16 cellular contexts compared by ENCODE assay signal in genomic region chr9:33304367-33304766, GRCh38.
"Had no signal": no experiment of that assay in that cellular context is flagged by ENCODE, and none has a peak within 500 bp of the region (broad histone marks: within the 10 kb centered on the region; RNA-seq: fewer than 3 reads in every experiment).

No MANE protein-coding gene starts in this region.

- H3K27ac ChIP-seq: brain microvascular endothelial cell, hepatocyte, testis had no signal

- H3K4me2 ChIP-seq: hepatocyte had no signal

- H3K4me1 Mint-ChIP-seq: nephron progenitor cell had no signal

- H2AFZ ChIP-seq: hepatocyte had no signal

- H3K4me3 ChIP-seq: hepatocyte, testis had no signal

- ATAC-seq: activated CD4-positive, CD25-positive, alpha-beta regulatory T cell treated with anti-CD3 and anti-CD28 coated beads, Interleukin-2, amount 50 U/mL, for 24 hours; activated CD8-positive, alpha-beta memory T cell treated with anti-CD3 and anti-CD28 coated beads, Interleukin-2, amount 10 ng/mL, durations not matched to agents 7 days and 5 days; stimulated activated naive CD8-positive, alpha-beta T cell treated with anti-CD3 and anti-CD28 coated beads, Interleukin-15, amount 100 ng/mL, for 72 hours had no signal

- H3K27me3 ChIP-seq: brain microvascular endothelial cell, hepatocyte, testis had no signal

- H3K9me3 ChIP-seq: testis had no signal

- H3K4me3 Mint-ChIP-seq: activated CD8-positive, alpha-beta memory T cell treated with anti-CD3 and anti-CD28 coated beads, Interleukin-2, amount 10 ng/mL, durations not matched to agents 7 days and 5 days; activated T-cell treated with anti-CD3 and anti-CD28 coated beads, Interleukin-2, amount 50 U/mL, for 24 hours; dendritic cell treated with granulocyte-macrophage colony-stimulating factor and Interleukin-4, amounts not matched to agents 40 ng/mL and 50 ng/mL, for 4 days; nephron progenitor cell; stimulated activated naive CD8-positive, alpha-beta T cell treated with anti-CD3 and anti-CD28 coated beads, Interleukin-15, amount 100 ng/mL, for 72 hours had no signal

- H3K27ac Mint-ChIP-seq: activated CD8-positive, alpha-beta memory T cell treated with anti-CD3 and anti-CD28 coated beads, Interleukin-2, amount 10 ng/mL, durations not matched to agents 7 days and 5 days; dendritic cell treated with granulocyte-macrophage colony-stimulating factor and Interleukin-4, amounts not matched to agents 40 ng/mL and 50 ng/mL, for 4 days; nephron progenitor cell had no signal

- H3K4me1 ChIP-seq: testis had no signal

- H3K9me3 Mint-ChIP-seq: activated naive CD4-positive, alpha-beta T cell treated with anti-CD3 and anti-CD28 coated beads, Interleukin-2, amount 50 U/mL, for 72 hours; activated T-cell treated with anti-CD3 and anti-CD28 coated beads, Interleukin-2, amount 50 U/mL, for 24 hours; dendritic cell treated with granulocyte-macrophage colony-stimulating factor and Interleukin-4, amounts not matched to agents 40 ng/mL and 50 ng/mL, for 4 days; nephron progenitor cell; stimulated activated naive CD8-positive, alpha-beta T cell treated with anti-CD3 and anti-CD28 coated beads, Interleukin-15, amount 100 ng/mL, for 72 hours had no signal

- H3K27me3 Mint-ChIP-seq: activated CD8-positive, alpha-beta memory T cell treated with anti-CD3 and anti-CD28 coated beads, Interleukin-2, amount 10 ng/mL, durations not matched to agents 7 days and 5 days; activated T-cell treated with anti-CD3 and anti-CD28 coated beads, Interleukin-2, amount 50 U/mL, for 24 hours; dendritic cell treated with granulocyte-macrophage colony-stimulating factor and Interleukin-4, amounts not matched to agents 40 ng/mL and 50 ng/mL, for 4 days; stimulated activated naive CD8-positive, alpha-beta T cell treated with anti-CD3 and anti-CD28 coated beads, Interleukin-15, amount 100 ng/mL, for 72 hours had no signal

- DNase-seq: activated CD4-positive, alpha-beta T cell treated with anti-CD3 and anti-CD28 coated beads, Interleukin-2, amount 50 U/mL, for 48 hours; activated CD8-positive, alpha-beta memory T cell treated with anti-CD3 and anti-CD28 coated beads, Interleukin-2, amount 10 ng/mL, durations not matched to agents 7 days and 5 days; activated effector memory CD4-positive, alpha-beta T cell treated with anti-CD3 and anti-CD28 coated beads, Interleukin-2, amount 50 U/mL, for 16 hours; activated T-cell treated with anti-CD3 and anti-CD28 coated beads, Interleukin-2, amount 50 U/mL, for 24 hours; amygdala; brain microvascular endothelial cell; cerebellar nuclear complex; erythroblast; nephron progenitor cell; stimulated activated CD4-positive, alpha-beta T cell treated with anti-CD3 and anti-CD28 coated beads, Interleukin-4, amount 100 ng/mL, for 24 hours; stimulated activated naive CD8-positive, alpha-beta T cell treated with anti-CD3 and anti-CD28 coated beads, Interleukin-15, amount 100 ng/mL, for 72 hours; testis had no signal
